Comparison of ENCODE assay signal across 2 cellular contexts in the genomic region with DNA sequence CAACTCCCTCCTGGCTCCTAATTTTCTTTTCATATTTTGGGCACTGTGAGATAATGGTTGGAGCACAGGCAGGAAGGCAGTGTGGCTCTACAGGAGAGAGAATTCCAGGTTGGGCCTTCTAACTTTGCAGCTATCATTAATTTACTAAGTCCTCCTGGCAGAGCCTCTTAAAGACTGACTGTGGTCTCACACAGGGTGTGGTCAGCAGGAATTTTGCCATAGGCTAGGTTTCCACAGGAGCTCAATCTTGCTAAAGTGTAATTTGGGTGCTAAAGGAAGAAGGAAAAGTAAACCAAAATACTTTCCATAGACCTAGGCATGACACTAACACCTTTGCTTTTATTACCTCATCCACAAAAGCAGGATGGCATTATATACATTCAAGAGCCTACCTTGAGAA.
TF ChIP-seq lines count a peak whose summit lies in the region.

No MANE protein-coding gene starts in this region.

TF ChIP-seq in GM23338, 12 proteins besides CTCF, POLR2A, EP300 and RAD21 (continued from another document):
- TF ChIP-seq, protein P1, sequence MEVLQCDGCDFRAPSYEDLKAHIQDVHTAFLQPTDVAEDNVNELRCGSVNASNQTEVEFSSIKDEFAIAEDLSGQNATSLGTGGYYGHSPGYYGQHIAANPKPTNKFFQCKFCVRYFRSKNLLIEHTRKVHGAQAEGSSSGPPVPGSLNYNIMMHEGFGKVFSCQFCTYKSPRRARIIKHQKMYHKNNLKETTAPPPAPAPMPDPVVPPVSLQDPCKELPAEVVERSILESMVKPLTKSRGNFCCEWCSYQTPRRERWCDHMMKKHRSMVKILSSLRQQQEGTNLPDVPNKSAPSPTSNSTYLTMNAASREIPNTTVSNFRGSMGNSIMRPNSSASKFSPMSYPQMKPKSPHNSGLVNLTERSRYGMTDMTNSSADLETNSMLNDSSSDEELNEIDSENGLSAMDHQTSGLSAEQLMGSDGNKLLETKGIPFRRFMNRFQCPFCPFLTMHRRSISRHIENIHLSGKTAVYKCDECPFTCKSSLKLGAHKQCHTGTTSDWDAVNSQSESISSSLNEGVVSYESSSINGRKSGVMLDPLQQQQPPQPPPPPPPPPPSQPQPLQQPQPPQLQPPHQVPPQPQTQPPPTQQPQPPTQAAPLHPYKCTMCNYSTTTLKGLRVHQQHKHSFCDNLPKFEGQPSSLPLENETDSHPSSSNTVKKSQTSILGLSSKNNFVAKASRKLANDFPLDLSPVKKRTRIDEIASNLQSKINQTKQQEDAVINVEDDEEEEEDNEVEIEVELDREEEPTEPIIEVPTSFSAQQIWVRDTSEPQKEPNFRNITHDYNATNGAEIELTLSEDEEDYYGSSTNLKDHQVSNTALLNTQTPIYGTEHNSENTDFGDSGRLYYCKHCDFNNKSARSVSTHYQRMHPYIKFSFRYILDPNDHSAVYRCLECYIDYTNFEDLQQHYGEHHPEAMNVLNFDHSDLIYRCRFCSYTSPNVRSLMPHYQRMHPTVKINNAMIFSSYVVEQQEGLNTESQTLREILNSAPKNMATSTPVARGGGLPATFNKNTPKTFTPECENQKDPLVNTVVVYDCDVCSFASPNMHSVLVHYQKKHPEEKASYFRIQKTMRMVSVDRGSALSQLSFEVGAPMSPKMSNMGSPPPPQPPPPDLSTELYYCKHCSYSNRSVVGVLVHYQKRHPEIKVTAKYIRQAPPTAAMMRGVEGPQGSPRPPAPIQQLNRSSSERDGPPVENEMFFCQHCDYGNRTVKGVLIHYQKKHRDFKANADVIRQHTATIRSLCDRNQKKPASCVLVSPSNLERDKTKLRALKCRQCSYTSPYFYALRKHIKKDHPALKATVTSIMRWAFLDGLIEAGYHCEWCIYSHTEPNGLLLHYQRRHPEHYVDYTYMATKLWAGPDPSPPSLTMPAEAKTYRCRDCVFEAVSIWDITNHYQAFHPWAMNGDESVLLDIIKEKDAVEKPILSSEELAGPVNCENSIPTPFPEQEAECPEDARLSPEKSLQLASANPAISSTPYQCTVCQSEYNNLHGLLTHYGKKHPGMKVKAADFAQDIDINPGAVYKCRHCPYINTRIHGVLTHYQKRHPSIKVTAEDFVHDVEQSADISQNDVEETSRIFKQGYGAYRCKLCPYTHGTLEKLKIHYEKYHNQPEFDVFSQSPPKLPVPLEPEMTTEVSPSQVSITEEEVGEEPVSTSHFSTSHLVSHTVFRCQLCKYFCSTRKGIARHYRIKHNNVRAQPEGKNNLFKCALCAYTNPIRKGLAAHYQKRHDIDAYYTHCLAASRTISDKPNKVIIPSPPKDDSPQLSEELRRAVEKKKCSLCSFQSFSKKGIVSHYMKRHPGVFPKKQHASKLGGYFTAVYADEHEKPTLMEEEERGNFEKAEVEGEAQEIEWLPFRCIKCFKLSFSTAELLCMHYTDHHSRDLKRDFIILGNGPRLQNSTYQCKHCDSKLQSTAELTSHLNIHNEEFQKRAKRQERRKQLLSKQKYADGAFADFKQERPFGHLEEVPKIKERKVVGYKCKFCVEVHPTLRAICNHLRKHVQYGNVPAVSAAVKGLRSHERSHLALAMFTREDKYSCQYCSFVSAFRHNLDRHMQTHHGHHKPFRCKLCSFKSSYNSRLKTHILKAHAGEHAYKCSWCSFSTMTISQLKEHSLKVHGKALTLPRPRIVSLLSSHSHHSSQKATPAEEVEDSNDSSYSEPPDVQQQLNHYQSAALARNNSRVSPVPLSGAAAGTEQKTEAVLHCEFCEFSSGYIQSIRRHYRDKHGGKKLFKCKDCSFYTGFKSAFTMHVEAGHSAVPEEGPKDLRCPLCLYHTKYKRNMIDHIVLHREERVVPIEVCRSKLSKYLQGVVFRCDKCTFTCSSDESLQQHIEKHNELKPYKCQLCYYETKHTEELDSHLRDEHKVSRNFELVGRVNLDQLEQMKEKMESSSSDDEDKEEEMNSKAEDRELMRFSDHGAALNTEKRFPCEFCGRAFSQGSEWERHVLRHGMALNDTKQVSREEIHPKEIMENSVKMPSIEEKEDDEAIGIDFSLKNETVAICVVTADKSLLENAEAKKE (CRISPR knock-in tag; IDR thresholded peaks at IDR 0.05): no peak
- TF ChIP-seq REST (IDR thresholded peaks at IDR 0.05; ENCODE audit: unreplicated experiment) (no peak), JUNB (IDR thresholded peaks at IDR 0.05; ENCODE audit: unreplicated experiment) (no peak), EZH2phosphoT487 (IDR thresholded peaks at IDR 0.05; ENCODE audit: unreplicated experiment) (no peak), ETS1 (IDR thresholded peaks at IDR 0.05) (no peak), POLR2AphosphoS5 (IDR thresholded peaks at IDR 0.05; ENCODE audit: low read depth) (no peak), CREB1 (CRISPR knock-in tag; IDR thresholded peaks at IDR 0.05; ENCODE audit: low read depth) (no peak), ZNF114 (CRISPR knock-in tag; IDR thresholded peaks at IDR 0.05) (no peak), NANOG (IDR thresholded peaks at IDR 0.05; ENCODE audit: borderline replicate concordance) (no peak), EZH2 (IDR thresholded peaks at IDR 0.05; ENCODE audit: low read depth, unreplicated experiment) (no peak)

TF ChIP-seq in K562, 482 proteins besides CTCF, POLR2A, EP300 and RAD21 (continued from another document):
- no peak for TF ChIP-seq ZBTB12 (CRISPR knock-in tag; IDR thresholded peaks at IDR 0.05)
- no peak for TF ChIP-seq OTX1 (CRISPR knock-in tag; IDR thresholded peaks at IDR 0.05)
- TF ChIP-seq, protein P2, sequence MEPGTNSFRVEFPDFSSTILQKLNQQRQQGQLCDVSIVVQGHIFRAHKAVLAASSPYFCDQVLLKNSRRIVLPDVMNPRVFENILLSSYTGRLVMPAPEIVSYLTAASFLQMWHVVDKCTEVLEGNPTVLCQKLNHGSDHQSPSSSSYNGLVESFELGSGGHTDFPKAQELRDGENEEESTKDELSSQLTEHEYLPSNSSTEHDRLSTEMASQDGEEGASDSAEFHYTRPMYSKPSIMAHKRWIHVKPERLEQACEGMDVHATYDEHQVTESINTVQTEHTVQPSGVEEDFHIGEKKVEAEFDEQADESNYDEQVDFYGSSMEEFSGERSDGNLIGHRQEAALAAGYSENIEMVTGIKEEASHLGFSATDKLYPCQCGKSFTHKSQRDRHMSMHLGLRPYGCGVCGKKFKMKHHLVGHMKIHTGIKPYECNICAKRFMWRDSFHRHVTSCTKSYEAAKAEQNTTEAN (CRISPR knock-in tag; IDR thresholded peaks at IDR 0.05): no peak
- TF ChIP-seq ZNF507 (tag; conservative IDR thresholded peaks at IDR 0.05): no peak
- TF ChIP-seq FOXM1 (IDR thresholded peaks at IDR 0.05; ENCODE audit: low read depth): no peak
- no peak for TF ChIP-seq FOXM1 (CRISPR knock-in tag; IDR thresholded peaks at IDR 0.05; ENCODE audit: low read depth)
